Comparison of ENCODE assay signal across 27 cellular contexts in the genomic region with DNA sequence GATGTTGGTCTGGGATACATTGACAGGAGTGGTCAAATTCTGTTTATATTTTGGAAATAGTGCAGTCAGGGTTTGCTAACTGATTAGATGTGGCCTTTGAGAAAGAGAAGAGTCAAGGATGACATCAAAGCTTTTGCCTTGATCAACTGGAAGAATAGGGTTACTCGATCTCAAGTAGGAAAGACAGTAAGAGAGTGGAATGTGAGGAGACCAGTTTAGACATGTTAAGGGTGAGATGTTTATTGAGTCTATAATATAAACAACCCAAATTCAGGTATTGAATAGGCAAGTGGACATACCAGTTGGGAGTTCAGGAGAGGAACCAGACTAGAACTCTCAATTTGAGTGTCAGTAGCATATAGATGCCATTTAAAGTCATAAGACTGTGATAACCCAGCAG. TPM values are rescaled to one million over a fixed set of nuclear protein-coding genes. Genes with fewer than 3 reads are reported as not detected.
DNase-seq lines count a peak whose midpoint lies in the region; ATAC-seq, FAIRE-seq and TF ChIP-seq lines count a peak whose summit lies in the region.
"Had no signal": no experiment of that assay in that cellular context is flagged by ENCODE, and none has a peak within 500 bp of the region (broad histone marks: within the 10 kb centered on the region; RNA-seq: fewer than 3 reads in every experiment).

No MANE protein-coding gene starts in this region.

- in situ Hi-C loops in mammary epithelial cell (cut with MboI; ENCODE audit: low sequenced_read_pairs in 2 of 2), result no loop called here

- H3K4me1 ChIP-seq in mammary epithelial cell (ENCODE audit: insufficient read depth, low read length), result no peaks in the 10 kb centered on the region
- H3K4me1 ChIP-seq in foreskin keratinocyte, result no peaks in the 10 kb centered on the region
- H3K4me1 ChIP-seq: BE2C, BLaER1 had no signal

- no peak overlapping the region for H2AFZ ChIP-seq in mammary epithelial cell (ENCODE audit: low read depth, low read length)

- peak; percentile 12 for DNase-seq in mammary epithelial cell
- DNase-seq in MCF 10A (ENCODE audit: unreplicated experiment), result no peak
- DNase-seq in bronchial epithelial cell (ENCODE audit: low read depth), result peak; percentile 64
- DNase-seq in foreskin keratinocyte, result peak; percentile 20 to 58
- no peak for DNase-seq in activated CD4-positive, alpha-beta T cell treated with anti-CD3 and anti-CD28 coated beads for 4 hours
- no peak for DNase-seq in activated CD4-positive, alpha-beta T cell treated with anti-CD3 and anti-CD28 coated beads for 36 hours
- DNase-seq: 8988T; ACHN; BE2C; C1 segment of cervical spinal cord; CD4-positive, alpha-beta memory T cell; CD4-positive, CD25-positive, alpha-beta regulatory T cell; CD8-positive, alpha-beta memory T cell; COR-L47; DMS 273 treated with DMSO at 0.1 percent for 48 hours; DMS153; DMS53; DMS79; DND-41; EL; GDM1 had no signal

- H3K4me2 ChIP-seq in mammary epithelial cell (ENCODE audit: insufficient read depth, low read depth, low read length), result no peak overlapping the region
- H3K4me2 ChIP-seq: BLaER1 had no signal

- H3K9me3 Mint-ChIP-seq in MCF 10A (ENCODE audit: unreplicated experiment), result no peaks in the 10 kb centered on the region
- no peaks in the 10 kb centered on the region for H3K9me3 Mint-ChIP-seq in activated CD4-positive, alpha-beta T cell treated with anti-CD3 and anti-CD28 coated beads for 36 hours (ENCODE audit: low read depth)
- H3K9me3 Mint-ChIP-seq: CD4-positive, alpha-beta memory T cell; CD4-positive, CD25-positive, alpha-beta regulatory T cell; CD8-positive, alpha-beta memory T cell had no signal

- H3K36me3 ChIP-seq in mammary epithelial cell (ENCODE audit: insufficient read depth, low read length), result no peaks in the 10 kb centered on the region
- H3K36me3 ChIP-seq in bronchial epithelial cell (ENCODE audit: control insufficient read depth, insufficient read depth, low read length), result no peaks in the 10 kb centered on the region
- H3K36me3 ChIP-seq: BE2C, BLaER1 had no signal

- TF ChIP-seq CTCF in mammary epithelial cell (conservative IDR thresholded peaks at IDR 0.05 in 1 of 2, IDR thresholded peaks at IDR 0.05 in 1 of 2; ENCODE audit: extremely low read depth in 1 of 2, insufficient read depth in 1 of 2, low read depth in 1 of 2, low read length in 2 of 2), result no peak
- no peak for TF ChIP-seq CTCF in MCF 10A (IDR thresholded peaks at IDR 0.05; ENCODE audit: unreplicated experiment)
- no peak for TF ChIP-seq CTCF in bronchial epithelial cell (IDR thresholded peaks at IDR 0.05; ENCODE audit: insufficient read depth, low read length, severe bottlenecking)
- no peak for TF ChIP-seq CTCF in foreskin keratinocyte (conservative IDR thresholded peaks at IDR 0.05)

- H3K4me1 Mint-ChIP-seq in MCF 10A (ENCODE audit: insufficient read depth, unreplicated experiment), result no peaks in the 10 kb centered on the region
- no peaks in the 10 kb centered on the region for H3K4me1 Mint-ChIP-seq in activated CD4-positive, alpha-beta T cell treated with anti-CD3 and anti-CD28 coated beads for 36 hours
- H3K4me1 Mint-ChIP-seq: CD14-positive monocyte; CD4-positive, alpha-beta memory T cell; CD4-positive, CD25-positive, alpha-beta regulatory T cell; CD8-positive, alpha-beta memory T cell had no signal

- no peak overlapping the region for H3K27ac Mint-ChIP-seq in MCF 10A (ENCODE audit: low read depth, unreplicated experiment)
- H3K27ac Mint-ChIP-seq in activated CD4-positive, alpha-beta T cell treated with anti-CD3 and anti-CD28 coated beads for 36 hours, result no peak overlapping the region
- H3K27ac Mint-ChIP-seq: CD14-positive monocyte; CD4-positive, alpha-beta memory T cell; CD4-positive, CD25-positive, alpha-beta regulatory T cell; CD8-positive, alpha-beta memory T cell had no signal

- no peaks in the 10 kb centered on the region for H4K20me1 ChIP-seq in mammary epithelial cell (ENCODE audit: insufficient read depth, low read length)
- H4K20me1 ChIP-seq: BLaER1 had no signal

- H3K27ac ChIP-seq in mammary epithelial cell (ENCODE audit: insufficient read depth, low read depth, low read length) (no peak overlapping the region), foreskin keratinocyte (no peak overlapping the region)
- H3K27ac ChIP-seq: BLaER1 had no signal

- FAIRE-seq in bronchial epithelial cell (lab: Jason Lieb, UNC), result no peak
- FAIRE-seq: A204.1, GM12878, GM12892, GM18507 had no signal

- no TSS peak for BruUV-seq in mammary epithelial cell (replicated peaks; lab: Mats Ljungman, UMichigan)
- BruUV-seq in MCF 10A (replicated peaks; lab: Mats Ljungman, UMichigan), result no TSS peak

- 80% methylated on average over 1 of the region's 1 CpG for WGBS in mammary epithelial cell (ENCODE audit: low coverage, missing lambda C conversion rate)

- CTCF ChIA-PET in mammary epithelial cell (lab: Charles Lee; ENCODE audit: low non-redundant PET) (no interaction called here), MCF 10A (lab: Yijun Ruan, JAX) (interaction anchor here (0.7 to 1.5 kb wide), 3 partner anchors 27 to 801 kb away, joined by 3 to 6 read pairs (median 3); no protein-coding TSS in a partner anchor)
- CTCF ChIA-PET in activated CD4-positive, alpha-beta T cell treated with anti-CD3 and anti-CD28 coated beads for 36 hours (lab: Charles Lee), result no interaction called here

- H3K4me3 ChIP-seq in mammary epithelial cell (replicated peaks in 1 of 3; ENCODE audit: insufficient read depth in 1 of 3, low read depth in 2 of 3, low read length in 3 of 3), result no peak overlapping the region
- no peak overlapping the region for H3K4me3 ChIP-seq in bronchial epithelial cell (ENCODE audit: low read depth, low read length)
- H3K4me3 ChIP-seq: BLaER1, GM12878 had no signal

- peaks cover 25% of the 10 kb centered on the region for H3K27me3 Mint-ChIP-seq in MCF 10A (ENCODE audit: insufficient read depth, unreplicated experiment)
- peaks cover 13% of the 10 kb centered on the region for H3K27me3 Mint-ChIP-seq in activated CD4-positive, alpha-beta T cell treated with anti-CD3 and anti-CD28 coated beads for 36 hours
- H3K27me3 Mint-ChIP-seq: CD8-positive, alpha-beta memory T cell had no signal

- no peak overlapping the region for H3K4me3 Mint-ChIP-seq in MCF 10A (ENCODE audit: unreplicated experiment)
- no peak overlapping the region for H3K4me3 Mint-ChIP-seq in activated CD4-positive, alpha-beta T cell treated with anti-CD3 and anti-CD28 coated beads for 36 hours
- H3K4me3 Mint-ChIP-seq: CD14-positive monocyte; CD4-positive, alpha-beta memory T cell; CD4-positive, CD25-positive, alpha-beta regulatory T cell; CD8-positive, alpha-beta memory T cell had no signal

- dilution Hi-C loops in mammary epithelial cell (cut with HindIII; ENCODE audit: low sequenced_read_pairs), result no loop called here

- no peaks in the 10 kb centered on the region for H3K9me3 ChIP-seq in mammary epithelial cell (replicated peaks; ENCODE audit: insufficient read depth, low read length)
- H3K9me3 ChIP-seq: BE2C, BLaER1 had no signal

- H3K9ac ChIP-seq in mammary epithelial cell (ENCODE audit: insufficient read depth, low read length), result no peak overlapping the region
- H3K9ac ChIP-seq: BLaER1 had no signal

- no peaks in the 10 kb centered on the region for H3K36me3 Mint-ChIP-seq in MCF 10A (ENCODE audit: insufficient read depth, unreplicated experiment)
- no peaks in the 10 kb centered on the region for H3K36me3 Mint-ChIP-seq in activated CD4-positive, alpha-beta T cell treated with anti-CD3 and anti-CD28 coated beads for 36 hours (ENCODE audit: low read depth)
- H3K36me3 Mint-ChIP-seq: CD14-positive monocyte; CD4-positive, alpha-beta memory T cell; CD4-positive, CD25-positive, alpha-beta regulatory T cell had no signal

- no peaks in the 10 kb centered on the region for H3K79me2 ChIP-seq in mammary epithelial cell (ENCODE audit: insufficient read depth, low read length)

- ATAC-seq in foreskin keratinocyte, result peak; percentile 32
- no peak for ATAC-seq in activated CD4-positive, alpha-beta T cell treated with anti-CD3 and anti-CD28 coated beads for 36 hours
- ATAC-seq: GM12878 had no signal

- intact Hi-C loops in mammary epithelial cell (cut with micrococcal nuclease) (no loop called here), MCF 10A (cut with micrococcal nuclease) (no loop called here)
- intact Hi-C loops in activated CD4-positive, alpha-beta T cell treated with anti-CD3 and anti-CD28 coated beads for 36 hours (cut with DNase I, micrococcal nuclease), result no loop called here

- no peaks in the 10 kb centered on the region for H3K27me3 ChIP-seq in mammary epithelial cell (ENCODE audit: insufficient read depth, low read length)
- no peaks in the 10 kb centered on the region for H3K27me3 ChIP-seq in bronchial epithelial cell (ENCODE audit: control insufficient read depth, insufficient read depth, low read length)
- H3K27me3 ChIP-seq in foreskin keratinocyte, result no peaks in the 10 kb centered on the region
- H3K27me3 ChIP-seq: BLaER1 had no signal

- POLR2A ChIA-PET in MCF 10A (lab: Yijun Ruan, JAX), result no interaction called here
- POLR2A ChIA-PET in activated CD4-positive, alpha-beta T cell treated with anti-CD3 and anti-CD28 coated beads for 36 hours (lab: Charles Lee), result no interaction called here

RNA-seq across cellular contexts. Expression of a gene that starts 1.9 kb away (rescaled TPM):
- total RNA-seq in mammary epithelial cell (1 to 10 TPM in 1 of 2 donors, under 1 TPM in 1; 0.35 to 1.7 TPM), MCF 10A (2022) (not detected in 2 replicates), bronchial epithelial cell (0.26 TPM in 2 replicates), foreskin keratinocyte (0.71 and 1.1 TPM in 2 replicates)
- polyA plus RNA-seq in mammary epithelial cell (0.26 TPM), foreskin keratinocyte (0.38 and 0.86 TPM in 2 replicates)
- not detected for polyA minus RNA-seq in mammary epithelial cell
- total RNA-seq in activated CD4-positive, alpha-beta T cell treated with anti-CD3 and anti-CD28 coated beads for 36 hours, result under 1 TPM in 1 of 2 experiments, not detected in 1; 0.34 TPM
- total RNA-seq: CD4-positive, alpha-beta memory T cell; CD4-positive, CD25-positive, alpha-beta regulatory T cell had no signal
- polyA plus RNA-seq: CD14-positive monocyte; CD4-positive, alpha-beta memory T cell; CD8-positive, alpha-beta memory T cell had no signal

RNA-seq across cellular contexts. Expression of a gene that starts 38.6 kb away (rescaled TPM):
- total RNA-seq in mammary epithelial cell (10 to 100 TPM; 23.7 to 37.4 TPM), MCF 10A (2022) (48.2 and 56.5 TPM in 2 replicates), bronchial epithelial cell (30.8 and 38.5 TPM in 2 replicates), foreskin keratinocyte (32.3 and 36.0 TPM in 2 replicates)
- polyA plus RNA-seq in mammary epithelial cell (47.6 TPM), foreskin keratinocyte (39.9 and 47.7 TPM in 2 replicates)
- polyA minus RNA-seq in mammary epithelial cell, result 12.6 TPM
- total RNA-seq in activated CD4-positive, alpha-beta T cell treated with anti-CD3 and anti-CD28 coated beads for 36 hours, result 10 to 100 TPM; 35.0 to 49.9 TPM

Comparison
In these comparisons a context has a peak if more than half of its experiments do, and no peak if none do; other contexts are left out.
1. DNase-seq: peak in mammary epithelial cell (single experiment), bronchial epithelial cell (single experiment) and foreskin keratinocyte (2 of 2); none in MCF 10A (single experiment), activated CD4-positive, alpha-beta T cell treated with anti-CD3 and anti-CD28 coated beads for 4 hours (0 of 2) and activated CD4-positive, alpha-beta T cell treated with anti-CD3 and anti-CD28 coated beads for 36 hours (single experiment).